Comparison of ENCODE assay signal across 17 cellular contexts in genomic region chr2:9725106-9725505, GRCh38.
"Had no signal": no experiment of that assay in that cellular context is flagged by ENCODE, and none has a peak within 500 bp of the region (broad histone marks: within the 10 kb centered on the region; RNA-seq: fewer than 3 reads in every experiment).

No MANE protein-coding gene starts in this region.

- H3K27me3 ChIP-seq: dorsolateral prefrontal cortex, gastrocnemius medialis, suprapubic skin, thyroid gland had no signal

- H3K4me1 ChIP-seq: gastrocnemius medialis, lower lobe of right lung, parathyroid adenoma, suprapubic skin, thyroid gland had no signal

- H3K79me2 ChIP-seq: parathyroid adenoma had no signal

- ATAC-seq: gastrocnemius medialis; left ventricle myocardium superior; lower lobe of right lung; natural killer cell; sciatic nerve; stimulated activated naive CD8-positive, alpha-beta T cell treated with anti-CD3 and anti-CD28 coated beads, Interleukin-15, amount 100 ng/mL, for 72 hours had no signal

- H3K9me3 ChIP-seq: gastrocnemius medialis, lower lobe of right lung, suprapubic skin, thyroid gland had no signal

- FAIRE-seq: colon, keratinocyte had no signal

- H3K27ac ChIP-seq: dorsolateral prefrontal cortex, gastrocnemius medialis, lower lobe of right lung, parathyroid adenoma, suprapubic skin, thyroid gland had no signal

- H3K36me3 ChIP-seq: gastrocnemius medialis, lower lobe of right lung, suprapubic skin, thyroid gland had no signal

- H2AFZ ChIP-seq: parathyroid adenoma had no signal

- H3K9ac ChIP-seq: parathyroid adenoma had no signal

- H3K4me3 ChIP-seq: dorsolateral prefrontal cortex, gastrocnemius medialis, lower lobe of right lung, suprapubic skin, thyroid gland had no signal

- DNase-seq: dorsolateral prefrontal cortex; effector CD4-positive, alpha-beta T cell; foreskin fibroblast; gastrocnemius medialis; head of caudate nucleus; left ventricle myocardium superior; lower lobe of right lung; natural killer cell; stimulated activated naive CD4-positive, alpha-beta T cell; stimulated activated naive CD8-positive, alpha-beta T cell treated with anti-CD3 and anti-CD28 coated beads, Interleukin-15, amount 100 ng/mL, for 72 hours; thyroid gland; trophoblast cell had no signal
